In the genomic region with DNA sequence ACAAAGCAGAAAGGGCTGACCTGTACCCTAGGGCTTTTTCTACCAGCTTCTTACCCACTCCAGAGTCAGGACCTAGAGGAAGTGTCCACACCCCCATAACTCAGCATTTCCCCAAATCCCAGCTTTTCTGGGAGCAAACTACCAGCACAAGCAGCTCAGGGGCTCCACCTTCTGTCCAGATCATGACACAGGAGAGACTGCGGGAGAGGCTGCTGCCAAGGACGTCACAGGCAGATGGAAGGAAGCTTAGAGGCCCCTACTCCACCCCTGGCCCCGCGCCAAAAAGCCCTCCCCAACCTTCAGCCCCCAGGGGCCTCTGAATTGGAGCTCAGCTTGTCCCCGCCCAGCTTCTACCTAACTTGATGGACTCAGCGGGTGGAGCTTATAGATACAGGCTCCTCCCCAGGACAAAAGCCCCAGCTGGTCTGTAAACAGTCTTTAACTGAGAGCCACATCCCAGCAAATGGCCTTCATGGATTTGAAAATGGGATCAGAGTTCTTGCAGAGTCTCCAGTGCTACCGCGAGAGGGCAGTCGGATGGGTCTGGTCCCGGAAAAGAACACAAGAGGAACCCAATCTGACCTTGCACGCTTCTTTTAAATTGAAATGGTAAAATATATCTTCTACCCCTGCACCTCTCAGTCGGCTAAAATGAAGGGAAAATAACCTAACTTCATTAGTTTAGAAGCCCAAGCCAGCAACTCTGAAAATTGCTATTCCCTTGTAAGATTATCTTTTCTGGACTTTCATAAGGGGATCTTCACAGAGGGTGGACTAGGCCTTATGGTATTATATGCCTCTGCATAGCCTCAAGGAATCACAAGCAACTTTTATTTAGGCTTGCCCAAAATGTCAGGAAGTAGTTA, we compare ENCODE assay signal across 8 cellular contexts. TPM values are rescaled to one million over a fixed set of nuclear protein-coding genes. Genes with fewer than 3 reads are reported as not detected.
DNase-seq lines count a peak whose midpoint lies in the region; ATAC-seq and TF ChIP-seq lines count a peak whose summit lies in the region.

No MANE protein-coding gene starts in this region.

- TF ChIP-seq CTCF in fibroblast of pulmonary artery (IDR thresholded peaks at IDR 0.05; ENCODE audit: low read length, missing control alignments): peak; percentile 61
- TF ChIP-seq CTCF in nephron (IDR thresholded peaks at IDR 0.05; ENCODE audit: unreplicated experiment in 3 of 3): peak; percentile 58 to 73 (median 63)

- no peaks in the 10 kb centered on the region for H3K9me3 ChIP-seq in Karpas-422 (ENCODE audit: low read length)

- peak overlapping the region; percentile 74 for H3K4me3 ChIP-seq in Karpas-422 (ENCODE audit: low read length)
- H3K4me3 ChIP-seq in fibroblast of pulmonary artery (replicated peaks; ENCODE audit: low read depth, low read length): peak overlapping the region; percentile 82

- DNase-seq in EH (ENCODE audit: low read depth): peak; percentile 100
- DNase-seq in Karpas-422: peak; percentile 99
- peak; percentile 99 for DNase-seq in RPMI7951 (ENCODE audit: low read depth)
- peak; percentile 81 for DNase-seq in activated T-helper 9 cell treated with anti-CD3 and anti-CD28 coated beads, Interleukin-2, amount 50 U/mL, for 16 hours (ENCODE audit: low read depth)
- DNase-seq in fibroblast of pulmonary artery (ENCODE audit: low read depth): peak; percentile 100
- DNase-seq in stimulated activated naive CD8-positive, alpha-beta T cell treated with anti-CD3 and anti-CD28 coated beads, Interleukin-15, amount 100 ng/mL, for 72 hours: peak; percentile 97 to 98

- H3K27ac ChIP-seq in Karpas-422 (ENCODE audit: low read length): peak overlapping the region; percentile 64

- H3K79me2 ChIP-seq in Karpas-422 (ENCODE audit: low read length): no peaks in the 10 kb centered on the region; the same call in 1 of the 2 replicates

- peak overlapping the region; percentile 75 for H3K9ac ChIP-seq in Karpas-422 (ENCODE audit: low read length)

- peak; percentile 49 for ATAC-seq in GM21825 (IDR thresholded peaks at IDR 0.05; ENCODE audit: unreplicated experiment)
- ATAC-seq in stimulated activated naive CD8-positive, alpha-beta T cell treated with anti-CD3 and anti-CD28 coated beads, Interleukin-15, amount 100 ng/mL, for 72 hours: peak; percentile 80

- no peaks in the 10 kb centered on the region for H3K9me2 ChIP-seq in Karpas-422 (replicated peaks; ENCODE audit: insufficient read depth, low read length)

- H4K20me1 ChIP-seq in Karpas-422 (ENCODE audit: insufficient read depth, low read depth, low read length): peaks cover 8% of the 10 kb centered on the region; the same call in 1 of the 2 replicates

- no peaks in the 10 kb centered on the region for H3K27me3 ChIP-seq in Karpas-422 (ENCODE audit: low read length)

- peaks cover 55% of the 10 kb centered on the region for H3K4me1 ChIP-seq in Karpas-422 (ENCODE audit: low read length)

- H2AFZ ChIP-seq in Karpas-422 (ENCODE audit: low read length): peak overlapping the region; percentile 36; the same call in 1 of the 2 replicates

- no peaks in the 10 kb centered on the region for H3K9me3 Mint-ChIP-seq in nephron
- H3K9me3 Mint-ChIP-seq in stimulated activated naive CD8-positive, alpha-beta T cell treated with anti-CD3 and anti-CD28 coated beads, Interleukin-15, amount 100 ng/mL, for 72 hours: no peaks in the 10 kb centered on the region

- H3K27me3 Mint-ChIP-seq in nephron (ENCODE audit: low read depth): no peaks in the 10 kb centered on the region
- no peaks in the 10 kb centered on the region for H3K27me3 Mint-ChIP-seq in stimulated activated naive CD8-positive, alpha-beta T cell treated with anti-CD3 and anti-CD28 coated beads, Interleukin-15, amount 100 ng/mL, for 72 hours

- H3K36me3 ChIP-seq in Karpas-422 (ENCODE audit: insufficient read depth, low read length): peaks cover 28% of the 10 kb centered on the region

- H3K4me3 Mint-ChIP-seq in nephron: peak overlapping the region; percentile 88 to 99 (median 89)
- peak overlapping the region; percentile 92 to 94 for H3K4me3 Mint-ChIP-seq in stimulated activated naive CD8-positive, alpha-beta T cell treated with anti-CD3 and anti-CD28 coated beads, Interleukin-15, amount 100 ng/mL, for 72 hours

- H3K4me1 Mint-ChIP-seq in nephron: peaks cover 53% of the 10 kb centered on the region
- H3K4me1 Mint-ChIP-seq in stimulated activated naive CD8-positive, alpha-beta T cell treated with anti-CD3 and anti-CD28 coated beads, Interleukin-15, amount 100 ng/mL, for 72 hours: peaks cover 67% of the 10 kb centered on the region

- peak overlapping the region; percentile 95 to 98 (median 98) for H3K27ac Mint-ChIP-seq in nephron
- peak overlapping the region; percentile 91 to 92 for H3K27ac Mint-ChIP-seq in stimulated activated naive CD8-positive, alpha-beta T cell treated with anti-CD3 and anti-CD28 coated beads, Interleukin-15, amount 100 ng/mL, for 72 hours

- H3K4me2 ChIP-seq in Karpas-422 (ENCODE audit: low read depth, low read length, poor library complexity, severe bottlenecking): peak overlapping the region; percentile 79

- H3K36me3 Mint-ChIP-seq in nephron (ENCODE audit: low read depth): peaks cover 44% of the 10 kb centered on the region

RNA-seq across cellular contexts. Expression of gene BAZ2A, which starts 6.8 kb away (rescaled TPM):
- total RNA-seq in Karpas-422 (2014; rRNA removed; shearing (Covaris generic); ENCODE audit: low replicate concordance): 43.1 and 48.7 TPM in 2 replicates
- 9.9 and 19.6 TPM in 2 replicates for total RNA-seq in RPMI7951 (2014; rRNA removed; shearing (Covaris generic))

RNA-seq across cellular contexts. Expression of gene ATP5F1B, which starts 8.9 kb away (rescaled TPM):
- total RNA-seq in Karpas-422 (2014; rRNA removed; shearing (Covaris generic); ENCODE audit: low replicate concordance): 520 and 674 TPM in 2 replicates
- total RNA-seq in RPMI7951 (2014; rRNA removed; shearing (Covaris generic)): 453 and 475 TPM in 2 replicates

RNA-seq across cellular contexts. Expression of gene PTGES3, which starts 51.2 kb away (rescaled TPM):
- 49.4 and 126 TPM in 2 replicates for total RNA-seq in Karpas-422 (2014; rRNA removed; shearing (Covaris generic); ENCODE audit: low replicate concordance)
- total RNA-seq in RPMI7951 (2014; rRNA removed; shearing (Covaris generic)): 153 and 184 TPM in 2 replicates

Comparison
In these comparisons a context has a peak if more than half of its experiments do, and no peak if none do; other contexts are left out.
1. Peak in every context shown above with its lines: DNase-seq, ATAC-seq, H3K4me3 ChIP-seq and H3K27ac ChIP-seq.